ENCODE assay signal across 1 cellular context in the genomic region with DNA sequence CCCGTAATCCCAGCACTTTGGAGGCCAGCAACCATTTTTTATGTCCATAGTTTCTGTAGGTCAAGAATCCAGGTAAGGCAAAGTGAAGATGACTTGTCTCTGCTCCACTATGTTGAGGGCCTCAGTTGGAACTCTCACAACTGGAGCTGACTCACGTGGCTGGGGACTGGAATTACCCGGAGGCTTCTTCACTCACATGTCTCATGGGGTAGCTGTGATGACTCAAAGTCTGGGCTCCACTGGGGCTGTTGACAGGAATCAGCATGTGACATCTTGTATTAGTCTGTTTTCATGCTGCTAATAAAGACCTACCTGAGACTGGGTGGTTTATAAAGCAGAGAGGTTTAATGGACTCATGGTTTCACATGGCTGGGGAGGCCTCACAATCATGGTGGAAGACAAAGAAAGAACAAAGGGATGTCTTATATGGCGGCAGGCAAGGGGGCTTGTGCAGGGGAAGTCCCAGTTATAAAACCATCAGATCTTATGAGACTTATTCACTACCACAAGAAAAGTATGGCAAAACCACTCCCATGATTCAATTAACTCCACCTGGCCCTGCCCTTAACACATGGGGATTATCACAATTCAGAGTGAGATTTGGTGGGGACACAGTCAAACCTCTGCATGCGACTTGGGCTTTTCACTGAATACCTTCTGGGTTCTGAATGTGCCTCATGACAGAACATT.
TF ChIP-seq lines count a peak whose summit lies in the region.

No MANE protein-coding gene starts in this region.

TF ChIP-seq in GM12878, 131 proteins besides CTCF, POLR2A, EP300 and RAD21 (continued from another document):
- TF ChIP-seq, protein P1, sequence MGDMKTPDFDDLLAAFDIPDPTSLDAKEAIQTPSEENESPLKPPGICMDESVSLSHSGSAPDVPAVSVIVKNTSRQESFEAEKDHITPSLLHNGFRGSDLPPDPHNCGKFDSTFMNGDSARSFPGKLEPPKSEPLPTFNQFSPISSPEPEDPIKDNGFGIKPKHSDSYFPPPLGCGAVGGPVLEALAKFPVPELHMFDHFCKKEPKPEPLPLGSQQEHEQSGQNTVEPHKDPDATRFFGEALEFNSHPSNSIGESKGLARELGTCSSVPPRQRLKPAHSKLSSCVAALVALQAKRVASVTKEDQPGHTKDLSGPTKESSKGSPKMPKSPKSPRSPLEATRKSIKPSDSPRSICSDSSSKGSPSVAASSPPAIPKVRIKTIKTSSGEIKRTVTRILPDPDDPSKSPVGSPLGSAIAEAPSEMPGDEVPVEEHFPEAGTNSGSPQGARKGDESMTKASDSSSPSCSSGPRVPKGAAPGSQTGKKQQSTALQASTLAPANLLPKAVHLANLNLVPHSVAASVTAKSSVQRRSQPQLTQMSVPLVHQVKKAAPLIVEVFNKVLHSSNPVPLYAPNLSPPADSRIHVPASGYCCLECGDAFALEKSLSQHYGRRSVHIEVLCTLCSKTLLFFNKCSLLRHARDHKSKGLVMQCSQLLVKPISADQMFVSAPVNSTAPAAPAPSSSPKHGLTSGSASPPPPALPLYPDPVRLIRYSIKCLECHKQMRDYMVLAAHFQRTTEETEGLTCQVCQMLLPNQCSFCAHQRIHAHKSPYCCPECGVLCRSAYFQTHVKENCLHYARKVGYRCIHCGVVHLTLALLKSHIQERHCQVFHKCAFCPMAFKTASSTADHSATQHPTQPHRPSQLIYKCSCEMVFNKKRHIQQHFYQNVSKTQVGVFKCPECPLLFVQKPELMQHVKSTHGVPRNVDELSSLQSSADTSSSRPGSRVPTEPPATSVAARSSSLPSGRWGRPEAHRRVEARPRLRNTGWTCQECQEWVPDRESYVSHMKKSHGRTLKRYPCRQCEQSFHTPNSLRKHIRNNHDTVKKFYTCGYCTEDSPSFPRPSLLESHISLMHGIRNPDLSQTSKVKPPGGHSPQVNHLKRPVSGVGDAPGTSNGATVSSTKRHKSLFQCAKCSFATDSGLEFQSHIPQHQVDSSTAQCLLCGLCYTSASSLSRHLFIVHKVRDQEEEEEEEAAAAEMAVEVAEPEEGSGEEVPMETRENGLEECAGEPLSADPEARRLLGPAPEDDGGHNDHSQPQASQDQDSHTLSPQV (IDR thresholded peaks at IDR 0.05): no peak
- no peak for TF ChIP-seq SREBF2 (IDR thresholded peaks at IDR 0.05; ENCODE audit: low read length)
